In genomic region chr11:3904228-3904627, GRCh38 we compare ENCODE assay signal across 9 cellular contexts. TPM values are rescaled to one million over a fixed set of nuclear protein-coding genes. Genes with fewer than 3 reads are reported as not detected.
DNase-seq lines count a peak whose midpoint lies in the region; ATAC-seq lines count a peak whose summit lies in the region.
"Had no signal": no experiment of that assay in that cellular context is flagged by ENCODE, and none has a peak within 500 bp of the region (broad histone marks: within the 10 kb centered on the region; RNA-seq: fewer than 3 reads in every experiment).

No MANE protein-coding gene starts in this region.

- peak; percentile 39 for DNase-seq in H4 (ENCODE audit: low spot score)
- peak; percentile 58 for DNase-seq in RPMI7951 (ENCODE audit: low read depth)
- no peak for DNase-seq in NCI-H748 treated with DMSO at 0.1 percent for 48 hours (lab: John Stamatoyannopoulos, UW)
- no peak for DNase-seq in NOMO-1 treated with DMSO at 0.1 percent for 48 hours (lab: John Stamatoyannopoulos, UW; ENCODE audit: unreplicated experiment)
- DNase-seq: NCI-H82 had no signal

- peaks cover 25 to 68% (median 47%) of the 10 kb centered on the region in 3 donors for H3K4me1 ChIP-seq in skeletal muscle tissue (ENCODE audit: control insufficient read depth in 3 of 3, insufficient read depth in 3 of 3, low read length in 3 of 3)

- H3K27ac ChIP-seq in skeletal muscle tissue (ENCODE audit: low read depth, low read length), result peak overlapping the region; percentile 71

- H3K36me3 ChIP-seq in skeletal muscle tissue (ENCODE audit: control insufficient read depth in 3 of 3, insufficient read depth in 3 of 3, low read length in 3 of 3), result no peaks in the 10 kb centered on the region

- no peaks in the 10 kb centered on the region for H3K9me3 ChIP-seq in skeletal muscle tissue (ENCODE audit: control insufficient read depth in 3 of 3, low read length in 3 of 3)

- peak overlapping the region in 1 of 3 donors; percentile 19 for H3K9ac ChIP-seq in skeletal muscle tissue (ENCODE audit: low read depth in 1 of 3, low read length in 3 of 3)

- ATAC-seq in esophagus mucosa, result peak; percentile 74
- ATAC-seq in HG02642 (IDR thresholded peaks at IDR 0.05; ENCODE audit: poor library complexity, unreplicated experiment), result no peak
- ATAC-seq in GM18858 (IDR thresholded peaks at IDR 0.05; ENCODE audit: unreplicated experiment), result no peak

- H3K4me3 ChIP-seq in skeletal muscle tissue (ENCODE audit: low read length in 3 of 3), result no peak overlapping the region

- H3K27me3 ChIP-seq in skeletal muscle tissue (ENCODE audit: control insufficient read depth in 3 of 3, insufficient read depth in 3 of 3, low read length in 3 of 3), result no peaks in the 10 kb centered on the region

RNA-seq across cellular contexts. Expression of gene STIM1, which starts 48.8 kb away (rescaled TPM):
- total RNA-seq in H4 (2014; rRNA removed; shearing (Covaris generic)), result 22.1 and 22.7 TPM in 2 replicates
- 13.8 and 14.5 TPM in 2 replicates for total RNA-seq in RPMI7951 (2014; rRNA removed; shearing (Covaris generic))
- 85.1 TPM for total RNA-seq in esophagus mucosa
- total RNA-seq in skeletal muscle tissue, result 54.8 TPM

Comparison
In these comparisons a context has a peak if more than half of its experiments do, and no peak if none do; other contexts are left out.
1. DNase-seq: peak in H4 (single experiment) and RPMI7951 (single experiment); none in NCI-H748 treated with DMSO at 0.1 percent for 48 hours (single experiment) and NOMO-1 treated with DMSO at 0.1 percent for 48 hours (single experiment).